1 cellular context compared by ENCODE assay signal in the genomic region with DNA sequence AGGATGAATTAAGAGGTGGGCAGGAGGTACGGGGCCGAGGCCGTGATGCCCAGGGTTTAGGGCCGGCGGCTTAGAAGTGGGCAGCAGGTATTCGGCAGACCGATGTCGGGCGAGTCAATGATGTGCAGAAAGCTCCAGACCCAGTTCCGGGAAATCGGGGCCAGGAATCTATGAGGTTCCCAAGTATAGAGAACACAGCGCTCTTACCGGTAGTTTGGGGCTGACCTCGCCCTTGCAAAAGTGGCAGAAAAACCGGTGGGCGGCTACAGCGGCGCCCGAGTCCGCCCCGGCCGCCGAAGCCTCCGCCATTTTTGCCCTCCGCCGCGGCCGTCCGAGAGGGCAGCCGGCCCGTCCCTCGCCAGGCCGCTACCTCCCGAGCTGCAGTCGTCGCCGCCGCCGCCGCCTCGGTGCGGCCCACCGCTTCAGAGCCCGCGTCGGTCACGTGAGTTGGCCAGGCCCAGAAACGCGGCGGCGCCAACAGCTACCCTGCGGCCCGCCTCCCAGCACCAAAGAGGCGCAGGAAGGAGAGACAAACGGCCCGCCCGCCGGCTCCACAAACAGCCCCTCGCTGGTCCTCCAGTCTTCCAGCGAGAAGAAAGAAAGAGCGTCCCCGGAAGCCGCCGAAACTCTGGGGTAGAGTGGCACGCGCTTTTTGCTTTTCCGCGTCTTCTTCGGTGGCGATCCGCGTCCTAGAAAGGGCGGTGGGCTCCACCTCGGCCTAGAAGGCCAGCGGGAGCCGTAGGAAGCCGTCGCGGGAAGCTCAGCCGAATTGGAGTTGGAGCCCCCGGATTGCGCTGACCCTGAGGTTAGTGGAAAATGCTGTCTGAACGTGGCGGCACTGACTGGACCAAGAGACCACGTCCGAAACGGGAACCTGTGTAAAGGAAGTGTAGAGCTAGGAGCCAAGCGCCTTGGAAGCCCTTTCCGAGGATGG.
TF ChIP-seq lines count a peak whose summit lies in the region.

A gene with protein sequence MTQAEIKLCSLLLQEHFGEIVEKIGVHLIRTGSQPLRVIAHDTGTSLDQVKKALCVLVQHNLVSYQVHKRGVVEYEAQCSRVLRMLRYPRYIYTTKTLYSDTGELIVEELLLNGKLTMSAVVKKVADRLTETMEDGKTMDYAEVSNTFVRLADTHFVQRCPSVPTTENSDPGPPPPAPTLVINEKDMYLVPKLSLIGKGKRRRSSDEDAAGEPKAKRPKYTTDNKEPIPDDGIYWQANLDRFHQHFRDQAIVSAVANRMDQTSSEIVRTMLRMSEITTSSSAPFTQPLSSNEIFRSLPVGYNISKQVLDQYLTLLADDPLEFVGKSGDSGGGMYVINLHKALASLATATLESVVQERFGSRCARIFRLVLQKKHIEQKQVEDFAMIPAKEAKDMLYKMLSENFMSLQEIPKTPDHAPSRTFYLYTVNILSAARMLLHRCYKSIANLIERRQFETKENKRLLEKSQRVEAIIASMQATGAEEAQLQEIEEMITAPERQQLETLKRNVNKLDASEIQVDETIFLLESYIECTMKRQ (plus strand): TSS at position 636 of the 934 bp plus-strand sequence. CDS start 1,577 bp downstream, outside the sequence.
A gene (minus strand): TSS at position 531 of the 934 bp plus-strand sequence. CDS start 222 bp downstream, at position 309.

TF ChIP-seq in HepG2, 621 proteins besides CTCF, POLR2A, EP300 and RAD21 (continued from another document and continues in another):
- TF ChIP-seq, protein P1, sequence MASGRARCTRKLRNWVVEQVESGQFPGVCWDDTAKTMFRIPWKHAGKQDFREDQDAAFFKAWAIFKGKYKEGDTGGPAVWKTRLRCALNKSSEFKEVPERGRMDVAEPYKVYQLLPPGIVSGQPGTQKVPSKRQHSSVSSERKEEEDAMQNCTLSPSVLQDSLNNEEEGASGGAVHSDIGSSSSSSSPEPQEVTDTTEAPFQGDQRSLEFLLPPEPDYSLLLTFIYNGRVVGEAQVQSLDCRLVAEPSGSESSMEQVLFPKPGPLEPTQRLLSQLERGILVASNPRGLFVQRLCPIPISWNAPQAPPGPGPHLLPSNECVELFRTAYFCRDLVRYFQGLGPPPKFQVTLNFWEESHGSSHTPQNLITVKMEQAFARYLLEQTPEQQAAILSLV (CRISPR knock-in tag; IDR thresholded peaks at IDR 0.05; ENCODE audit: borderline replicate concordance): peak; percentile 74; the same call in 1 of the 2 replicates
- TF ChIP-seq NONO (IDR thresholded peaks at IDR 0.05) (no peak), NONO (CRISPR knock-in tag; conservative IDR thresholded peaks at IDR 0.05) (peak; percentile 36; the same call in 1 of the 2 replicates), ZNF556 (CRISPR knock-in tag; IDR thresholded peaks at IDR 0.05; ENCODE audit: borderline replicate concordance) (peak; percentile 71; the same call in 1 of the 2 replicates), ATF7 (IDR thresholded peaks at IDR 0.05) (no peak), ATF7 (CRISPR knock-in tag; IDR thresholded peaks at IDR 0.05) (no peak), ZNF616 (CRISPR knock-in tag; IDR thresholded peaks at IDR 0.05; ENCODE audit: low read depth) (0 out of 2 replicates have a peak, but pooled peaks have one; percentile 45), ZNF383 (CRISPR knock-in tag; IDR thresholded peaks at IDR 0.05; ENCODE audit: borderline replicate concordance) (no peak), ZNF883 (CRISPR knock-in tag; IDR thresholded peaks at IDR 0.05; ENCODE audit: not compliant biosample characterization) (peak; percentile 87), ZNF598 (CRISPR knock-in tag; IDR thresholded peaks at IDR 0.05; ENCODE audit: borderline replicate concordance) (0 out of 2 replicates have a peak, but pooled peaks have one; percentile 65), CBX1 (IDR thresholded peaks at IDR 0.05; ENCODE audit: low read depth) (no peak), NPAS2 (CRISPR knock-in tag; IDR thresholded peaks at IDR 0.05; ENCODE audit: borderline replicate concordance) (no peak), MAF1 (CRISPR knock-in tag; IDR thresholded peaks at IDR 0.05; ENCODE audit: borderline replicate concordance) (0 out of 2 replicates have a peak, but pooled peaks have one; percentile 37), MED13 (CRISPR knock-in tag; IDR thresholded peaks at IDR 0.05) (peak; percentile 68; the same call in 1 of the 2 replicates), ZZZ3 (CRISPR knock-in tag; IDR thresholded peaks at IDR 0.05; ENCODE audit: borderline replicate concordance) (no peak), ZNF121 (CRISPR knock-in tag; IDR thresholded peaks at IDR 0.05) (peak; percentile 78), FOSL2 (CRISPR knock-in tag; IDR thresholded peaks at IDR 0.05) (peak; percentile 28; the same call in 1 of the 2 replicates), HOXD1 (CRISPR knock-in tag; IDR thresholded peaks at IDR 0.05) (peak; percentile 89), HNRNPL (IDR thresholded peaks at IDR 0.05; ENCODE audit: low read depth, low read length) (no peak), HMG20B (CRISPR knock-in tag; conservative IDR thresholded peaks at IDR 0.05) (no peak), CHCHD3 (CRISPR knock-in tag; IDR thresholded peaks at IDR 0.05) (no peak), ZBTB20 (CRISPR knock-in tag; IDR thresholded peaks at IDR 0.05; ENCODE audit: borderline replicate concordance, low read depth) (no peak), TCF7L2 (IDR thresholded peaks at IDR 0.05; ENCODE audit: low read depth, low read length) (no peak), ZNF484 (CRISPR knock-in tag; IDR thresholded peaks at IDR 0.05; ENCODE audit: borderline replicate concordance, low read depth) (no peak), ZSCAN9 (CRISPR knock-in tag; IDR thresholded peaks at IDR 0.05; ENCODE audit: borderline replicate concordance) (no peak), REPIN1 (CRISPR knock-in tag; IDR thresholded peaks at IDR 0.05; ENCODE audit: borderline replicate concordance, low read depth) (peak; percentile 71), SRSF4 (IDR thresholded peaks at IDR 0.05; ENCODE audit: low read depth, low read length, poor library complexity, severe bottlenecking) (no peak), MED1 (CRISPR knock-in tag; IDR thresholded peaks at IDR 0.05) (peak; percentile 76), MAFF (IDR thresholded peaks at IDR 0.05; ENCODE audit: low read depth, low read length) (no peak), FOSL1 (CRISPR knock-in tag; IDR thresholded peaks at IDR 0.05; ENCODE audit: borderline replicate concordance) (no peak), ZFP37 (CRISPR knock-in tag; IDR thresholded peaks at IDR 0.05; ENCODE audit: borderline replicate concordance) (no peak), ZKSCAN1 (IDR thresholded peaks at IDR 0.05; ENCODE audit: low read length) (no peak), TSC22D2 (CRISPR knock-in tag; IDR thresholded peaks at IDR 0.05; ENCODE audit: borderline replicate concordance) (no peak)
- TF ChIP-seq, protein P2, sequence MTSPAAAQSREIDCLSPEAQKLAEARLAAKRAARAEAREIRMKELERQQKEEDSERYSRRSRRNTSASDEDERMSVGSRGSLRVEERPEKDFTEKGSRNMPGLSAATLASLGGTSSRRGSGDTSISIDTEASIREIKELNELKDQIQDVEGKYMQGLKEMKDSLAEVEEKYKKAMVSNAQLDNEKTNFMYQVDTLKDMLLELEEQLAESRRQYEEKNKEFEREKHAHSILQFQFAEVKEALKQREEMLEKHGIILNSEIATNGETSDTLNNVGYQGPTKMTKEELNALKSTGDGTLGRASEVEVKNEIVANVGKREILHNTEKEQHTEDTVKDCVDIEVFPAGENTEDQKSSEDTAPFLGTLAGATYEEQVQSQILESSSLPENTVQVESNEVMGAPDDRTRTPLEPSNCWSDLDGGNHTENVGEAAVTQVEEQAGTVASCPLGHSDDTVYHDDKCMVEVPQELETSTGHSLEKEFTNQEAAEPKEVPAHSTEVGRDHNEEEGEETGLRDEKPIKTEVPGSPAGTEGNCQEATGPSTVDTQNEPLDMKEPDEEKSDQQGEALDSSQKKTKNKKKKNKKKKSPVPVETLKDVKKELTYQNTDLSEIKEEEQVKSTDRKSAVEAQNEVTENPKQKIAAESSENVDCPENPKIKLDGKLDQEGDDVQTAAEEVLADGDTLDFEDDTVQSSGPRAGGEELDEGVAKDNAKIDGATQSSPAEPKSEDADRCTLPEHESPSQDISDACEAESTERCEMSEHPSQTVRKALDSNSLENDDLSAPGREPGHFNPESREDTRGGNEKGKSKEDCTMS (CRISPR knock-in tag; conservative IDR thresholded peaks at IDR 0.05): no peak
- TF ChIP-seq, protein P3, sequence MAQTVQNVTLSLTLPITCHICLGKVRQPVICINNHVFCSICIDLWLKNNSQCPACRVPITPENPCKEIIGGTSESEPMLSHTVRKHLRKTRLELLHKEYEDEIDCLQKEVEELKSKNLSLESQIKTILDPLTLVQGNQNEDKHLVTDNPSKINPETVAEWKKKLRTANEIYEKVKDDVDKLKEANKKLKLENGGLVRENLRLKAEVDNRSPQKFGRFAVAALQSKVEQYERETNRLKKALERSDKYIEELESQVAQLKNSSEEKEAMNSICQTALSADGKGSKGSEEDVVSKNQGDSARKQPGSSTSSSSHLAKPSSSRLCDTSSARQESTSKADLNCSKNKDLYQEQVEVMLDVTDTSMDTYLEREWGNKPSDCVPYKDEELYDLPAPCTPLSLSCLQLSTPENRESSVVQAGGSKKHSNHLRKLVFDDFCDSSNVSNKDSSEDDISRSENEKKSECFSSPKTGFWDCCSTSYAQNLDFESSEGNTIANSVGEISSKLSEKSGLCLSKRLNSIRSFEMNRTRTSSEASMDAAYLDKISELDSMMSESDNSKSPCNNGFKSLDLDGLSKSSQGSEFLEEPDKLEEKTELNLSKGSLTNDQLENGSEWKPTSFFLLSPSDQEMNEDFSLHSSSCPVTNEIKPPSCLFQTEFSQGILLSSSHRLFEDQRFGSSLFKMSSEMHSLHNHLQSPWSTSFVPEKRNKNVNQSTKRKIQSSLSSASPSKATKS (CRISPR knock-in tag; IDR thresholded peaks at IDR 0.05): no peak
- TF ChIP-seq, protein P4, sequence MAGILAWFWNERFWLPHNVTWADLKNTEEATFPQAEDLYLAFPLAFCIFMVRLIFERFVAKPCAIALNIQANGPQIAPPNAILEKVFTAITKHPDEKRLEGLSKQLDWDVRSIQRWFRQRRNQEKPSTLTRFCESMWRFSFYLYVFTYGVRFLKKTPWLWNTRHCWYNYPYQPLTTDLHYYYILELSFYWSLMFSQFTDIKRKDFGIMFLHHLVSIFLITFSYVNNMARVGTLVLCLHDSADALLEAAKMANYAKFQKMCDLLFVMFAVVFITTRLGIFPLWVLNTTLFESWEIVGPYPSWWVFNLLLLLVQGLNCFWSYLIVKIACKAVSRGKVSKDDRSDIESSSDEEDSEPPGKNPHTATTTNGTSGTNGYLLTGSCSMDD (CRISPR knock-in tag; IDR thresholded peaks at IDR 0.05): no peak
- TF ChIP-seq, protein P5, sequence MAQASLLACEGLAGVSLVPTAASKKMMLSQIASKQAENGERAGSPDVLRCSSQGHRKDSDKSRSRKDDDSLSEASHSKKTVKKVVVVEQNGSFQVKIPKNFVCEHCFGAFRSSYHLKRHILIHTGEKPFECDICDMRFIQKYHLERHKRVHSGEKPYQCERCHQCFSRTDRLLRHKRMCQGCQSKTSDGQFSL (CRISPR knock-in tag; IDR thresholded peaks at IDR 0.05): no peak
- TF ChIP-seq, protein P6, sequence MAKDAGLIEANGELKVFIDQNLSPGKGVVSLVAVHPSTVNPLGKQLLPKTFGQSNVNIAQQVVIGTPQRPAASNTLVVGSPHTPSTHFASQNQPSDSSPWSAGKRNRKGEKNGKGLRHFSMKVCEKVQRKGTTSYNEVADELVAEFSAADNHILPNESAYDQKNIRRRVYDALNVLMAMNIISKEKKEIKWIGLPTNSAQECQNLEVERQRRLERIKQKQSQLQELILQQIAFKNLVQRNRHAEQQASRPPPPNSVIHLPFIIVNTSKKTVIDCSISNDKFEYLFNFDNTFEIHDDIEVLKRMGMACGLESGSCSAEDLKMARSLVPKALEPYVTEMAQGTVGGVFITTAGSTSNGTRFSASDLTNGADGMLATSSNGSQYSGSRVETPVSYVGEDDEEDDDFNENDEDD (CRISPR knock-in tag; IDR thresholded peaks at IDR 0.05; ENCODE audit: borderline replicate concordance): peak; percentile 80; the same call in 1 of the 2 replicates
- TF ChIP-seq, protein P7, sequence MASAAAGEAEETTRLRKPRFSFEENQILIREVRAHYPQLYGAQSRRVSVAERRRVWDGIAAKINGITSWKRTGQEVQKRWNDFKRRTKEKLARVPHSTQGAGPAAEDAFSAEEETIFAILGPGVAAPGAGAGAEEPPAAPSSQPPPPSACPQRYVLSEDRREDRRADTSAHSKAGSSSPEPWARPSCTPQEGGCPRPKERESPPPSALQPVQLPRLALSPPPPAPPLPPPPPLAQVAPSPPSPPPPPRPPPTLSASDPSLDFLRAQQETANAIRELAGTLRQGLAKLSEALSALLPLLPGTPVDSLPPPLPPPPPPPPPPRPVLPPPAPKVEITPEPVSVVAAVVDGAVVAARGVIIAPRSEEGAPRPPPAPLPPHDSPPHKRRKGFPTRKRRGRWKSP (CRISPR knock-in tag; IDR thresholded peaks at IDR 0.05): peak; percentile 53
- TF ChIP-seq, protein P8, sequence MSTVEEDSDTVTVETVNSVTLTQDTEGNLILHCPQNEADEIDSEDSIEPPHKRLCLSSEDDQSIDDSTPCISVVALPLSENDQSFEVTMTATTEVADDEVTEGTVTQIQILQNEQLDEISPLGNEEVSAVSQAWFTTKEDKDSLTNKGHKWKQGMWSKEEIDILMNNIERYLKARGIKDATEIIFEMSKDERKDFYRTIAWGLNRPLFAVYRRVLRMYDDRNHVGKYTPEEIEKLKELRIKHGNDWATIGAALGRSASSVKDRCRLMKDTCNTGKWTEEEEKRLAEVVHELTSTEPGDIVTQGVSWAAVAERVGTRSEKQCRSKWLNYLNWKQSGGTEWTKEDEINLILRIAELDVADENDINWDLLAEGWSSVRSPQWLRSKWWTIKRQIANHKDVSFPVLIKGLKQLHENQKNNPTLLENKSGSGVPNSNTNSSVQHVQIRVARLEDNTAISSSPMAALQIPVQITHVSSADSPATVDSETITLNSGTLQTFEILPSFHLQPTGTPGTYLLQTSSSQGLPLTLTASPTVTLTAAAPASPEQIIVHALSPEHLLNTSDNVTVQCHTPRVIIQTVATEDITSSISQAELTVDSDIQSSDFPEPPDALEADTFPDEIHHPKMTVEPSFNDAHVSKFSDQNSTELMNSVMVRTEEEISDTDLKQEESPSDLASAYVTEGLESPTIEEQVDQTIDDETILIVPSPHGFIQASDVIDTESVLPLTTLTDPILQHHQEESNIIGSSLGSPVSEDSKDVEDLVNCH (CRISPR knock-in tag; IDR thresholded peaks at IDR 0.05): no peak
- TF ChIP-seq, protein P9, sequence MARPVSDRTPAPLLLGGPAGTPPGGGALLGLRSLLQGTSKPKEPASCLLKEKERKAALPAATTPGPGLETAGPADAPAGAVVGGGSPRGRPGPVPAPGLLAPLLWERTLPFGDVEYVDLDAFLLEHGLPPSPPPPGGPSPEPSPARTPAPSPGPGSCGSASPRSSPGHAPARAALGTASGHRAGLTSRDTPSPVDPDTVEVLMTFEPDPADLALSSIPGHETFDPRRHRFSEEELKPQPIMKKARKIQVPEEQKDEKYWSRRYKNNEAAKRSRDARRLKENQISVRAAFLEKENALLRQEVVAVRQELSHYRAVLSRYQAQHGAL (CRISPR knock-in tag; IDR thresholded peaks at IDR 0.05; ENCODE audit: not compliant biosample characterization): no peak
